21 cellular contexts compared by ENCODE assay signal in genomic region chr4:116323606-116324005, GRCh38.
"Had no signal": no experiment of that assay in that cellular context is flagged by ENCODE, and none has a peak within 500 bp of the region (broad histone marks: within the 10 kb centered on the region; RNA-seq: fewer than 3 reads in every experiment).

No MANE protein-coding gene starts in this region.

- H3K27me3 Mint-ChIP-seq: naive B cell had no signal

- H3K27ac Mint-ChIP-seq: immature natural killer cell, mesothelial cell of epicardium, naive B cell had no signal

- H3K4me1 ChIP-seq: esophagus muscularis mucosa, foreskin keratinocyte, gastroesophageal sphincter, heart left ventricle, left lung, lower lobe of right lung had no signal

- H3K4me2 ChIP-seq: hepatocyte had no signal

- H3K9me3 Mint-ChIP-seq: naive B cell had no signal

- H3K4me3 ChIP-seq: coronary artery, dorsolateral prefrontal cortex, esophagus muscularis mucosa, gastroesophageal sphincter, heart left ventricle, hepatocyte, left lung, lower lobe of right lung, mucosa of descending colon had no signal

- H3K79me2 ChIP-seq: hepatocyte had no signal

- DNase-seq: dermis blood vessel endothelial cell; dorsolateral prefrontal cortex; effector CD4-positive, alpha-beta T cell; effector memory CD4-positive, alpha-beta T cell; foreskin keratinocyte; heart left ventricle; hypothalamus; immature natural killer cell; islet precursor cell; left cardiac atrium; left ventricle myocardium superior; lower lobe of right lung; mesenchymal stem cell; mucosa of descending colon; naive B cell had no signal

- ATAC-seq: foreskin keratinocyte, gastroesophageal sphincter, heart left ventricle, left cardiac atrium, left lung, left ventricle myocardium superior, lower lobe of right lung, mucosa of descending colon had no signal

- H3K36me3 Mint-ChIP-seq: immature natural killer cell, mesothelial cell of epicardium, naive B cell had no signal

- H3K27ac ChIP-seq: coronary artery, dorsolateral prefrontal cortex, esophagus muscularis mucosa, foreskin keratinocyte, gastroesophageal sphincter, heart left ventricle, hepatocyte, left lung, lower lobe of right lung had no signal

- H3K4me1 Mint-ChIP-seq: immature natural killer cell, naive B cell had no signal

- H3K27me3 ChIP-seq: dorsolateral prefrontal cortex, esophagus muscularis mucosa, foreskin keratinocyte, gastroesophageal sphincter, heart left ventricle, hepatocyte, left lung had no signal

- H3K36me3 ChIP-seq: esophagus muscularis mucosa, gastroesophageal sphincter, heart left ventricle, left lung, lower lobe of right lung had no signal

- H2AFZ ChIP-seq: hepatocyte had no signal

- H3K9me3 ChIP-seq: esophagus muscularis mucosa, gastroesophageal sphincter, heart left ventricle, left lung, lower lobe of right lung, mucosa of descending colon had no signal

- H3K4me3 Mint-ChIP-seq: immature natural killer cell, mesothelial cell of epicardium, naive B cell had no signal
